17 cellular contexts compared by ENCODE assay signal in the genomic region with DNA sequence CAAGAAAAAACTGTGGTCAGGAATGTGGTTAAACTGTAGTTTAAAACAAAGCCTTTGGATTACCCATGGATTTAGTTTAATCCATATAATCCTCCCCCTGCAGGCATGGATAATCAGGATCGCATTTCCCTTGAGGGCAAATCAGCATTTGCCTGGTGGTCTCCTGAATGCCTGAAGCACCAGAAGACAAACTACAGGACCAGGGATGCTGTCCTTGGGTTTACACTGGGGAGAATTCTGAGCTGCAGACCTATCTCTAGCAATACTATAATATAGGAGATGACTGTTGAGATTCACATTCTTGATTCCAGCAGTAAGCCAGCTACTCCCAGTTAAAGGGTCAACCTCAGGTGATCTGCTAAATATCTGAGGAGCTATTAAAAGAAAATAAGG. TPM values are rescaled to one million over a fixed set of nuclear protein-coding genes. Genes with fewer than 3 reads are reported as not detected.
DNase-seq lines count a peak whose midpoint lies in the region; ATAC-seq and TF ChIP-seq lines count a peak whose summit lies in the region.
"Had no signal": no experiment of that assay in that cellular context is flagged by ENCODE, and none has a peak within 500 bp of the region (broad histone marks: within the 10 kb centered on the region; RNA-seq: fewer than 3 reads in every experiment).

No MANE protein-coding gene starts in this region.

- H3K23ac ChIP-seq in neuronal stem cell (ENCODE audit: low read depth, low read length, poor library complexity): no peak overlapping the region

- no peak overlapping the region for H3K18ac ChIP-seq in neuronal stem cell (ENCODE audit: low read length)

- intact Hi-C loops in Calu3 (cut with micrococcal nuclease; ENCODE audit: unreplicated experiment) (loop anchor here (1.0 kb wide), 1 partner anchor 9 kb away; no protein-coding TSS in a partner anchor), esophagus muscularis mucosa (cut with DNase I) (no loop called here)

- DNase-seq in Calu3 (no peak), NCI-H524 treated with DMSO at 0.1 percent for 48 hours (lab: John Stamatoyannopoulos, UW) (peak; percentile 57), neuronal stem cell (ENCODE audit: low spot score) (no peak), AG08395 (ENCODE audit: low spot score) (no peak), middle frontal gyrus (ENCODE audit: extremely low spot score, low spot score) (no peak), esophagus muscularis mucosa (ENCODE audit: extremely low spot score) (no peak), SW 1271 (lab: John Stamatoyannopoulos, UW) (no peak)
- DNase-seq in effector memory CD8-positive, alpha-beta T cell: no peak
- DNase-seq: activated naive CD4-positive, alpha-beta T cell treated with anti-CD3 and anti-CD28 coated beads for 36 hours; caudate nucleus; heart right ventricle; NCI-H1105; SHP77 treated with DMSO at 0.1 percent for 48 hours; stimulated activated CD4-positive, alpha-beta T cell treated with anti-CD3 and anti-CD28 coated beads, Interleukin-4, amount 100 ng/mL, for 1 hour had no signal

- peaks cover 2% of the 10 kb centered on the region for H3K79me1 ChIP-seq in neuronal stem cell (ENCODE audit: low read depth, low read length)

- H3K9me3 Mint-ChIP-seq in Calu3 (ENCODE audit: low read depth, unreplicated experiment): no peaks in the 10 kb centered on the region
- H3K9me3 Mint-ChIP-seq in effector memory CD8-positive, alpha-beta T cell: no peaks in the 10 kb centered on the region
- H3K9me3 Mint-ChIP-seq: activated naive CD4-positive, alpha-beta T cell treated with anti-CD3 and anti-CD28 coated beads for 36 hours; stimulated activated effector memory CD8-positive, alpha-beta T cell treated with anti-CD3 and anti-CD28 coated beads, Interleukin-12 subunit alpha, Interleukin-12 subunit beta, amount 100 ng/mL, for 72 hours had no signal

- no peak overlapping the region for H3K4me2 ChIP-seq in neuronal stem cell (ENCODE audit: insufficient read depth, low read length, poor library complexity, severe bottlenecking)
- H3K4me2 ChIP-seq: BLaER1 treated with 17β-estradiol and CSF1 and Interleukin-3, amounts not matched to agents 10 nM and 100 nM had no signal

- H2BK15ac ChIP-seq in neuronal stem cell (ENCODE audit: low read length): no peak overlapping the region

- H3K4me1 ChIP-seq in neuronal stem cell (ENCODE audit: control insufficient read depth in 2 of 2, insufficient read depth in 1 of 2, low read depth in 1 of 2, low read length in 2 of 2) (peaks cover 2 to 3% of the 10 kb centered on the region in 2 donors), esophagus muscularis mucosa (peaks cover 9 to 11% (median 10%) of the 10 kb centered on the region in 4 donors)
- H3K4me1 ChIP-seq: prostate gland had no signal

- no peak overlapping the region for H3K9ac ChIP-seq in neuronal stem cell (ENCODE audit: low read depth, low read length, poor library complexity)
- H3K9ac ChIP-seq: BLaER1 treated with 17β-estradiol and CSF1 and Interleukin-3, amounts not matched to agents 10 nM and 100 nM had no signal

- H3K36me3 ChIP-seq in neuronal stem cell (replicated peaks in 1 of 2; ENCODE audit: control insufficient read depth in 2 of 2, insufficient read depth in 2 of 2, low read length in 2 of 2) (peaks cover 0 to 9% of the 10 kb centered on the region in 2 donors), esophagus muscularis mucosa (peaks cover 0 to 5% (median 2%) of the 10 kb centered on the region in 4 donors)
- H3K36me3 ChIP-seq: prostate gland had no signal

- H3K4ac ChIP-seq in neuronal stem cell (ENCODE audit: low read length): no peak overlapping the region

- H3K4me1 Mint-ChIP-seq in Calu3 (ENCODE audit: low read depth, unreplicated experiment): peaks cover 35% of the 10 kb centered on the region
- peaks cover 5 to 8% of the 10 kb centered on the region in 2 donors for H3K4me1 Mint-ChIP-seq in effector memory CD8-positive, alpha-beta T cell (ENCODE audit: low read depth in 2 of 2)
- H3K4me1 Mint-ChIP-seq: stimulated activated effector memory CD8-positive, alpha-beta T cell treated with anti-CD3 and anti-CD28 coated beads, Interleukin-12 subunit alpha, Interleukin-12 subunit beta, amount 100 ng/mL, for 72 hours had no signal

- H3K4me3 ChIP-seq in neuronal stem cell (ENCODE audit: low read length in 2 of 2): no peak overlapping the region
- no peak overlapping the region for H3K4me3 ChIP-seq in esophagus muscularis mucosa
- H3K4me3 ChIP-seq: BLaER1 treated with 17β-estradiol and CSF1 and Interleukin-3, amounts not matched to agents 10 nM and 100 nM; heart right ventricle; prostate gland had no signal

- H3K9me3 ChIP-seq in neuronal stem cell (replicated peaks in 1 of 2; ENCODE audit: control insufficient read depth in 2 of 2, insufficient read depth in 1 of 2, low read depth in 1 of 2, low read length in 2 of 2): no peaks in the 10 kb centered on the region
- H3K9me3 ChIP-seq in esophagus muscularis mucosa: no peaks in the 10 kb centered on the region
- H3K9me3 ChIP-seq: heart right ventricle, prostate gland had no signal

- H3K27me3 ChIP-seq in neuronal stem cell (ENCODE audit: control insufficient read depth in 3 of 3, insufficient read depth in 3 of 3, low read depth in 1 of 3, low read length in 3 of 3) (no peaks in the 10 kb centered on the region), esophagus muscularis mucosa (no peaks in the 10 kb centered on the region)
- H3K27me3 ChIP-seq: BLaER1 treated with 17β-estradiol and CSF1 and Interleukin-3, amounts not matched to agents 10 nM and 100 nM; heart right ventricle had no signal

- H3K36me3 Mint-ChIP-seq in Calu3 (ENCODE audit: insufficient read depth, unreplicated experiment): peaks cover 10% of the 10 kb centered on the region
- H3K36me3 Mint-ChIP-seq in effector memory CD8-positive, alpha-beta T cell (ENCODE audit: insufficient read depth): peaks cover 11% of the 10 kb centered on the region
- H3K36me3 Mint-ChIP-seq: stimulated activated effector memory CD8-positive, alpha-beta T cell treated with anti-CD3 and anti-CD28 coated beads, Interleukin-12 subunit alpha, Interleukin-12 subunit beta, amount 100 ng/mL, for 72 hours had no signal

- H3K4me3 Mint-ChIP-seq in Calu3 (ENCODE audit: low read depth, unreplicated experiment): peak overlapping the region; percentile 25
- no peak overlapping the region for H3K4me3 Mint-ChIP-seq in effector memory CD8-positive, alpha-beta T cell
- H3K4me3 Mint-ChIP-seq: activated naive CD4-positive, alpha-beta T cell treated with anti-CD3 and anti-CD28 coated beads for 36 hours; stimulated activated effector memory CD8-positive, alpha-beta T cell treated with anti-CD3 and anti-CD28 coated beads, Interleukin-12 subunit alpha, Interleukin-12 subunit beta, amount 100 ng/mL, for 72 hours had no signal

- H2BK120ac ChIP-seq in neuronal stem cell (ENCODE audit: low read depth, low read length): no peak overlapping the region

- no TSS peak for BruUV-seq in Calu3 (replicated peaks; lab: Mats Ljungman, UMichigan)

- H2AFZ ChIP-seq in neuronal stem cell (ENCODE audit: low read length): no peak overlapping the region

- H3K14ac ChIP-seq in neuronal stem cell (ENCODE audit: low read length): no peak overlapping the region

- H3K27ac Mint-ChIP-seq in Calu3 (ENCODE audit: unreplicated experiment): peak overlapping the region; percentile 71
- peak overlapping the region; percentile 35 to 51 for H3K27ac Mint-ChIP-seq in effector memory CD8-positive, alpha-beta T cell
- H3K27ac Mint-ChIP-seq: activated naive CD4-positive, alpha-beta T cell treated with anti-CD3 and anti-CD28 coated beads for 36 hours; stimulated activated effector memory CD8-positive, alpha-beta T cell treated with anti-CD3 and anti-CD28 coated beads, Interleukin-12 subunit alpha, Interleukin-12 subunit beta, amount 100 ng/mL, for 72 hours had no signal

- TF ChIP-seq POLR2A in esophagus muscularis mucosa (IDR thresholded peaks at IDR 0.05; ENCODE audit: low read depth): no peak

- H4K8ac ChIP-seq in neuronal stem cell (ENCODE audit: low read depth, low read length): no peak overlapping the region

- WGBS in neuronal stem cell (ENCODE audit: extremely low coverage in 2 of 2, insufficient read length in 2 of 2, insufficient replicate concordance in 1 of 2), 2 donors: no CpG with 5 or more reads among the region's 1 CpG
- WGBS in esophagus muscularis mucosa: 92% methylated on average over 1 of the region's 1 CpG

- no peak overlapping the region for H2AK5ac ChIP-seq in neuronal stem cell (ENCODE audit: low read depth, low read length)

- H2BK5ac ChIP-seq in neuronal stem cell (ENCODE audit: low read length): no peak overlapping the region

- H3K27me3 Mint-ChIP-seq in Calu3 (ENCODE audit: unreplicated experiment): no peaks in the 10 kb centered on the region
- H3K27me3 Mint-ChIP-seq in effector memory CD8-positive, alpha-beta T cell: no peaks in the 10 kb centered on the region

- TF ChIP-seq CTCF in Calu3 (IDR thresholded peaks at IDR 0.05; ENCODE audit: unreplicated experiment) (no peak), esophagus muscularis mucosa (IDR thresholded peaks at IDR 0.05) (no peak)

- H2BK12ac ChIP-seq in neuronal stem cell (ENCODE audit: low read length): no peak overlapping the region

- H3K27ac ChIP-seq in neuronal stem cell (replicated peaks; ENCODE audit: low read length) (peak overlapping the region; percentile 2), esophagus muscularis mucosa (replicated peaks in 1 of 4) (no peak overlapping the region)
- H3K27ac ChIP-seq: BLaER1 treated with 17β-estradiol and CSF1 and Interleukin-3, amounts not matched to agents 10 nM and 100 nM; heart right ventricle; prostate gland had no signal

- no peak overlapping the region for H4K91ac ChIP-seq in neuronal stem cell (ENCODE audit: low read depth, low read length, poor library complexity)

- CTCF ChIA-PET in Calu3 (lab: Charles Lee): interaction anchor here (0.5 to 1.8 kb wide), 11 partner anchors 10 to 564 kb away, joined by 3 to 9 read pairs (median 4); partner anchors contain the start of genes CEP70 and PIK3CB

- no peak for TF ChIP-seq EP300 in esophagus muscularis mucosa (IDR thresholded peaks at IDR 0.05)

- no peak for ATAC-seq in effector memory CD8-positive, alpha-beta T cell (replicated peaks)
- ATAC-seq: stimulated activated effector memory CD8-positive, alpha-beta T cell treated with anti-CD3 and anti-CD28 coated beads, Interleukin-12 subunit alpha, Interleukin-12 subunit beta, amount 100 ng/mL, for 72 hours had no signal

RNA-seq across cellular contexts. Expression of gene PIK3CB, which starts 10.6 kb away (rescaled TPM):
- total RNA-seq in Calu3 (2022) (52.6 and 59.3 TPM in 2 replicates), esophagus muscularis mucosa (10 to 100 TPM; 32.1 to 42.7 (median 36.6) TPM)
- polyA plus RNA-seq in neuronal stem cell (2013, experiment 1 of 2): 10.4 TPM
- polyA plus RNA-seq in neuronal stem cell (2013, experiment 2 of 2): 11.4 TPM
